ENCODE assay signal across 29 cellular contexts in genomic region chr11:27166130-27166529, GRCh38.
"Had no signal": no experiment of that assay in that cellular context is flagged by ENCODE, and none has a peak within 500 bp of the region (broad histone marks: within the 10 kb centered on the region; RNA-seq: fewer than 3 reads in every experiment).

No MANE protein-coding gene starts in this region.

- H3K9me3 Mint-ChIP-seq: activated naive CD4-positive, alpha-beta T cell treated with anti-CD3 and anti-CD28 coated beads for 36 hours; activated naive CD8-positive, alpha-beta T cell treated with anti-CD3 and anti-CD28 coated beads, Interleukin-2, amount 10 ng/mL, durations not matched to agents 7 days and 5 days; effector memory CD8-positive, alpha-beta T cell; neural progenitor cell had no signal

- H3K27me3 Mint-ChIP-seq: stimulated activated naive B cell treated with anti-CD40 and anti-IgM and Interleukin-4, amounts not matched to agents 10 μg/mL and 1 μg/mL and 100 μg/mL, for 72 hours had no signal

- H3K36me3 Mint-ChIP-seq: activated naive CD8-positive, alpha-beta T cell treated with anti-CD3 and anti-CD28 coated beads, Interleukin-2, amount 10 ng/mL, durations not matched to agents 7 days and 5 days; naive thymus-derived CD4-positive, alpha-beta T cell; neural progenitor cell; stimulated activated naive B cell treated with anti-CD40 and anti-IgM and Interleukin-4, amounts not matched to agents 10 μg/mL and 1 μg/mL and 100 μg/mL, for 72 hours had no signal

- H3K27ac Mint-ChIP-seq: activated naive CD4-positive, alpha-beta T cell treated with anti-CD3 and anti-CD28 coated beads for 36 hours; activated naive CD8-positive, alpha-beta T cell treated with anti-CD3 and anti-CD28 coated beads, Interleukin-2, amount 10 ng/mL, durations not matched to agents 7 days and 5 days; effector memory CD8-positive, alpha-beta T cell; naive thymus-derived CD4-positive, alpha-beta T cell; neural progenitor cell; progenitor cell of endocrine pancreas; stimulated activated naive B cell treated with anti-CD40 and anti-IgM and Interleukin-4, amounts not matched to agents 10 μg/mL and 1 μg/mL and 100 μg/mL, for 72 hours had no signal

- ATAC-seq: effector memory CD8-positive, alpha-beta T cell; esophagus mucosa; left lung; naive thymus-derived CD4-positive, alpha-beta T cell; stimulated activated naive B cell treated with anti-CD40 and anti-IgM and Interleukin-4, amounts not matched to agents 10 μg/mL and 1 μg/mL and 100 μg/mL, for 72 hours had no signal

- H3K4me1 Mint-ChIP-seq: activated naive CD8-positive, alpha-beta T cell treated with anti-CD3 and anti-CD28 coated beads, Interleukin-2, amount 10 ng/mL, durations not matched to agents 7 days and 5 days; naive thymus-derived CD4-positive, alpha-beta T cell; neural progenitor cell; stimulated activated naive B cell treated with anti-CD40 and anti-IgM and Interleukin-4, amounts not matched to agents 10 μg/mL and 1 μg/mL and 100 μg/mL, for 72 hours had no signal

- DNase-seq: activated CD4-positive, alpha-beta T cell treated with anti-CD3 and anti-CD28 coated beads for 4 hours; activated CD4-positive, alpha-beta T cell treated with anti-CD3 and anti-CD28 coated beads, Interleukin-2, amount 50 U/mL, for 48 hours; activated CD4-positive, CD25-positive, alpha-beta regulatory T cell; activated CD8-positive, alpha-beta memory T cell treated with anti-CD3 and anti-CD28 coated beads, Interleukin-2, amount 50 U/mL, for 48 hours; activated effector memory CD4-positive, alpha-beta T cell treated with Interleukin-2 at 50 U/mL for 16 hours; activated naive CD4-positive, alpha-beta T cell treated with anti-CD3 and anti-CD28 coated beads for 36 hours; activated naive CD8-positive, alpha-beta T cell treated with anti-CD3 and anti-CD28 coated beads, Interleukin-2, amount 10 ng/mL, durations not matched to agents 7 days and 5 days; activated T-cell treated with anti-CD3 and anti-CD28 coated beads, Interleukin-2, amount 50 U/mL, for 48 hours; amniotic stem cell; colonic mucosa; dorsolateral prefrontal cortex; effector memory CD8-positive, alpha-beta T cell; glutamatergic neuron; kidney glomerular epithelial cell; left lung; naive thymus-derived CD4-positive, alpha-beta T cell; retina; stimulated activated CD4-positive, alpha-beta T cell treated with anti-CD3 and anti-CD28 coated beads, Interleukin-2, amount 100 ng/mL, for 48 hours; stimulated activated CD8-positive, alpha-beta memory T cell treated with anti-CD3 and anti-CD28 coated beads, Interleukin-4, amount 100 ng/mL, for 48 hours; stimulated activated naive B cell treated with anti-CD40 and anti-IgM and Interleukin-4, amounts not matched to agents 10 μg/mL and 1 μg/mL and 100 μg/mL, for 72 hours; T-helper 9 cell; testis; trophoblast cell had no signal

- FAIRE-seq: bronchial epithelial cell, endothelial cell of umbilical vein, frontal cortex had no signal

- H3K4me3 Mint-ChIP-seq: activated naive CD4-positive, alpha-beta T cell treated with anti-CD3 and anti-CD28 coated beads for 36 hours; activated naive CD8-positive, alpha-beta T cell treated with anti-CD3 and anti-CD28 coated beads, Interleukin-2, amount 10 ng/mL, durations not matched to agents 7 days and 5 days; effector memory CD8-positive, alpha-beta T cell; naive thymus-derived CD4-positive, alpha-beta T cell; neural progenitor cell; stimulated activated naive B cell treated with anti-CD40 and anti-IgM and Interleukin-4, amounts not matched to agents 10 μg/mL and 1 μg/mL and 100 μg/mL, for 72 hours had no signal
